In the genomic region with DNA sequence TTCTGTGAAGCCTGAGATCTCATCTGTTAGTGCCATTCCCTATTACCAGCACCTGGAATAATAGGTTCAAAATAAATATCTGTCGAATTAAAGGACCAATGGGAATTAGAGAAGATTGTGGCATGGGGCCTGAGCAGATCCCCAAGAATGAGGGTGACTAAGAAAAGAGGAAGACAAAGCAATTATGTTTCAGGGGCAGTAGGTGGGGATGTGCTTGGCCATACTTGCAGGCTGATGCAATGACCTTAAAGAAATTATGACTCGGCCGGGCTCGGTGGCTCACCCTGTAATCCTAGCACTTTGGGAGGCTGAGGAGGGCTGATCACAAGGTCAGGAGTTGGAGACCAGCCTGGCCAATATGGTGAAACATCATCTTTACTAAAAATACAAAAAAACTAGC, we compare ENCODE assay signal across 27 cellular contexts.
A peak's percentile ranks its signal among the peaks of the same experiment; 100 is the strongest.
DNase-seq lines count a peak whose midpoint lies in the region; ATAC-seq, FAIRE-seq and TF ChIP-seq lines count a peak whose summit lies in the region.
"Had no signal": no experiment of that assay in that cellular context is flagged by ENCODE, and none has a peak within 500 bp of the region (broad histone marks: within the 10 kb centered on the region; RNA-seq: fewer than 3 reads in every experiment).

No MANE protein-coding gene starts in this region.

- no peaks in the 10 kb centered on the region for H4K20me1 ChIP-seq in GM23248 (ENCODE audit: insufficient read depth)
- H4K20me1 ChIP-seq: BLaER1 had no signal

- no peaks in the 10 kb centered on the region for H3K79me2 ChIP-seq in GM23248 (ENCODE audit: insufficient read depth)

- H3K36me3 ChIP-seq in GM23248 (ENCODE audit: low read depth) (no peaks in the 10 kb centered on the region), bronchial epithelial cell (ENCODE audit: control insufficient read depth, insufficient read depth, low read length) (no peaks in the 10 kb centered on the region)
- H3K36me3 ChIP-seq: BLaER1, esophagus squamous epithelium, heart left ventricle, left ventricle myocardium inferior, sigmoid colon had no signal

- in situ Hi-C loops in GM23248 (cut with MboI), result no loop called here

- intact Hi-C loops in right cardiac atrium (cut with DNase I), result no loop called here

- H3F3A ChIP-seq in GM23248 (ENCODE audit: insufficient read depth), result no peaks in the 10 kb centered on the region

- no peak overlapping the region for H2AFZ ChIP-seq in GM23248

- no peaks in the 10 kb centered on the region for H3K9me2 ChIP-seq in GM23248 (ENCODE audit: insufficient read depth)

- H3K4me3 ChIP-seq in GM23248 (no peak overlapping the region), bronchial epithelial cell (ENCODE audit: low read depth, low read length) (no peak overlapping the region), right cardiac atrium (ENCODE audit: low read length) (no peak overlapping the region)
- H3K4me3 ChIP-seq: BLaER1, esophagus squamous epithelium, heart left ventricle, left ventricle myocardium inferior, mucosa of descending colon, sigmoid colon had no signal

- H3K27me3 ChIP-seq in GM23248 (replicated peaks; ENCODE audit: insufficient read depth), result no peaks in the 10 kb centered on the region
- H3K27me3 ChIP-seq in bronchial epithelial cell (ENCODE audit: control insufficient read depth, insufficient read depth, low read length), result no peaks in the 10 kb centered on the region
- H3K27me3 ChIP-seq in right cardiac atrium (ENCODE audit: control insufficient read depth, insufficient read depth), result no peaks in the 10 kb centered on the region
- H3K27me3 ChIP-seq: BLaER1, esophagus squamous epithelium, heart left ventricle, sigmoid colon had no signal

- no peak for FAIRE-seq in bronchial epithelial cell (lab: Jason Lieb, UNC)
- FAIRE-seq: colon had no signal

- H3K4me2 ChIP-seq in GM23248 (ENCODE audit: unreplicated experiment), result no peak overlapping the region
- H3K4me2 ChIP-seq: BLaER1 had no signal

- H3K9ac ChIP-seq in GM23248, result no peak overlapping the region
- H3K9ac ChIP-seq: BLaER1 had no signal

- 28 to 37% methylated on average over 4 of the region's 4 CpGs for WGBS in GM23248 (ENCODE audit: low coverage in 1 of 2, low lambda C conversion rate in 2 of 2, missing lambda C conversion rate in 2 of 2), 2 experiments
- WGBS in right cardiac atrium, result 76% methylated on average over 4 of the region's 4 CpGs

- no peak overlapping the region for H3K27ac ChIP-seq in GM23248
- no peak overlapping the region for H3K27ac ChIP-seq in right cardiac atrium (ENCODE audit: low read length)
- H3K27ac ChIP-seq: BLaER1, esophagus squamous epithelium, heart left ventricle, left ventricle myocardium inferior, sigmoid colon had no signal

- no peak for ATAC-seq in HG02938 (IDR thresholded peaks at IDR 0.05; ENCODE audit: unreplicated experiment)
- ATAC-seq in HG02840 (IDR thresholded peaks at IDR 0.05; ENCODE audit: low FRiP score, unreplicated experiment), result no peak
- ATAC-seq in right cardiac atrium, result no peak
- ATAC-seq: activated CD8-positive, alpha-beta memory T cell treated with anti-CD3 and anti-CD28 coated beads, Interleukin-2, amount 10 ng/mL, durations not matched to agents 7 days and 5 days; heart left ventricle; mucosa of descending colon; PC-3 had no signal

- TF ChIP-seq CTCF in bronchial epithelial cell (IDR thresholded peaks at IDR 0.05; ENCODE audit: insufficient read depth, low read length, severe bottlenecking), result no peak

- H3K9me3 ChIP-seq in GM23248 (ENCODE audit: low read depth) (no peaks in the 10 kb centered on the region), right cardiac atrium (ENCODE audit: control insufficient read depth, low read length) (no peaks in the 10 kb centered on the region)
- H3K9me3 ChIP-seq: BLaER1, esophagus squamous epithelium, heart left ventricle, left ventricle myocardium inferior, mucosa of descending colon, sigmoid colon had no signal

- DNase-seq in GM23248 (peak; percentile 55), MV-4-11 (lab: John Stamatoyannopoulos, UW) (peak; percentile 22), bronchial epithelial cell (ENCODE audit: low read depth) (peak; percentile 75), islet precursor cell (peak; percentile 69), NOMO-1 treated with dmso at 0.1 percent for 144 hours (lab: John Stamatoyannopoulos, UW; ENCODE audit: unreplicated experiment) (no peak), right cardiac atrium (no peak)
- DNase-seq: ACHN; activated CD4-positive, alpha-beta T cell treated with anti-CD3 and anti-CD28 coated beads, Interleukin-2, amount 10 ng/mL, durations not matched to agents 7 days and 5 days; activated CD8-positive, alpha-beta memory T cell treated with anti-CD3 and anti-CD28 coated beads, Interleukin-2, amount 10 ng/mL, durations not matched to agents 7 days and 5 days; COR-L47; effector memory CD4-positive, alpha-beta T cell; esophagus squamous epithelium; heart left ventricle; KG1; left ventricle myocardium inferior; mucosa of descending colon; NCI-H1048; NCI-H2029; NCI-H345; PC-3; sigmoid colon; substantia nigra; T-helper 1 cell had no signal

- no peaks in the 10 kb centered on the region for H3K4me1 ChIP-seq in GM23248 (ENCODE audit: insufficient read depth)
- H3K4me1 ChIP-seq in right cardiac atrium (ENCODE audit: control insufficient read depth, insufficient read depth, low read length), result no peaks in the 10 kb centered on the region
- H3K4me1 ChIP-seq: BLaER1, esophagus squamous epithelium, heart left ventricle, sigmoid colon had no signal

Comparison
In these comparisons a context has a peak if more than half of its experiments do, and no peak if none do; other contexts are left out.
1. DNase-seq: peak in GM23248 (single experiment), MV-4-11 (single experiment), bronchial epithelial cell (single experiment) and islet precursor cell (single experiment); none in NOMO-1 treated with dmso at 0.1 percent for 144 hours (single experiment) and right cardiac atrium (0 of 3).